Comparison of ENCODE assay signal across 8 cellular contexts in the genomic region with DNA sequence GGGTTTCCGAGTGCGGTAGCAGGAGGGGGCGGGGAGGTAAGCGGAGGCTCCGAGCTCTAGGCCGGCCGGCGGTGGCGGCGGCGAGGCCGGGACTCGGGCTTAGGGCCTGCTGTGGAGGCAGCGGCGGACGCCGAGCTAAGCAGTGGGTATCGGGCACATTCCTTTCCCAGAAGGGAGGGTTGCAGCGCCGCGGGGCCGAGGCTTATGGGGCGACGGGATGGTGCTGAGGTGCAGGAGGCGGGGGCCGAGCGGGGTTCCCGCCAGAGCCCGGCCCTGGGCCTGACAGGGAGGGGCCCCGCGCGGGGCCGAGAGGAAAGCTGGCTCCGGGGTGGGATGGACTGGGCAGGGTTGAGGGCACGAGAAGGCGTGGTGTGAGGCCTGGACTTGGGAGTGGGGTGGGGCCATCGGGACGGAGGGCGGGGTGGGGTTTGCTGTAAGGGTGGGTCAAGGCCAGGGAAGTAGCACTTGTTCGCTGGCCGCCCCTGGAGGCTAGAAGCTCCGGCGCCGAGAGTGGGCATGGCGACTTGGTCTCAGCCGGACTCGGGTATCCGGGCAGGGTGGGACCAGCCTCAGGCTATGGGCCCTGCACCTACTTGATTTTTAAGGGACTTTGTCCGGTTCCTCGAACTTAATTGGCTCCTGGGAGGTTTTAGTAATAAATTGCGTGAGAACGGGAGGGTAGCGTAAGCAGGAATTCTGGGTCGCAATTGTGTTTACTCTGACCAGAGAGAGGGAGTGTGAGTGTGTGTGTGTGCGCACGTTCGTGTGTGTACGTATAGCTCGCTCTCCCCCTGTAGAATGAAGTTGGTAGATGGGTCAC. TPM values are rescaled to one million over a fixed set of nuclear protein-coding genes. Genes with fewer than 3 reads are reported as not detected.
DNase-seq lines count a peak whose midpoint lies in the region; ATAC-seq lines count a peak whose summit lies in the region.

A gene with protein sequence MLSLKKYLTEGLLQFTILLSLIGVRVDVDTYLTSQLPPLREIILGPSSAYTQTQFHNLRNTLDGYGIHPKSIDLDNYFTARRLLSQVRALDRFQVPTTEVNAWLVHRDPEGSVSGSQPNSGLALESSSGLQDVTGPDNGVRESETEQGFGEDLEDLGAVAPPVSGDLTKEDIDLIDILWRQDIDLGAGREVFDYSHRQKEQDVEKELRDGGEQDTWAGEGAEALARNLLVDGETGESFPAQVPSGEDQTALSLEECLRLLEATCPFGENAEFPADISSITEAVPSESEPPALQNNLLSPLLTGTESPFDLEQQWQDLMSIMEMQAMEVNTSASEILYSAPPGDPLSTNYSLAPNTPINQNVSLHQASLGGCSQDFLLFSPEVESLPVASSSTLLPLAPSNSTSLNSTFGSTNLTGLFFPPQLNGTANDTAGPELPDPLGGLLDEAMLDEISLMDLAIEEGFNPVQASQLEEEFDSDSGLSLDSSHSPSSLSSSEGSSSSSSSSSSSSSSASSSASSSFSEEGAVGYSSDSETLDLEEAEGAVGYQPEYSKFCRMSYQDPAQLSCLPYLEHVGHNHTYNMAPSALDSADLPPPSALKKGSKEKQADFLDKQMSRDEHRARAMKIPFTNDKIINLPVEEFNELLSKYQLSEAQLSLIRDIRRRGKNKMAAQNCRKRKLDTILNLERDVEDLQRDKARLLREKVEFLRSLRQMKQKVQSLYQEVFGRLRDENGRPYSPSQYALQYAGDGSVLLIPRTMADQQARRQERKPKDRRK (plus strand): TSS at position 39 of the 820 bp plus-strand sequence. CDS start 2,760 bp downstream, outside the sequence.

- H3K9me3 ChIP-seq in skeletal muscle tissue (ENCODE audit: control insufficient read depth in 3 of 3, low read length in 3 of 3) = no peaks in the 10 kb centered on the region

- H3K27me3 ChIP-seq in skeletal muscle tissue (ENCODE audit: control insufficient read depth in 3 of 3, insufficient read depth in 3 of 3, low read length in 3 of 3) = no peaks in the 10 kb centered on the region

- peaks cover 57 to 66% (median 65%) of the 10 kb centered on the region in 3 donors for H3K4me1 ChIP-seq in skeletal muscle tissue (ENCODE audit: control insufficient read depth in 3 of 3, insufficient read depth in 3 of 3, low read length in 3 of 3)

- peaks cover 6 to 23% (median 17%) of the 10 kb centered on the region in 3 donors for H3K36me3 ChIP-seq in skeletal muscle tissue (ENCODE audit: control insufficient read depth in 3 of 3, insufficient read depth in 3 of 3, low read length in 3 of 3)

- H3K4me3 ChIP-seq in skeletal muscle tissue (ENCODE audit: low read length in 3 of 3) = peak within 1 kb of the TSS; percentile 97 to 99 (median 99)

- peak within 1 kb of the TSS; percentile 91 to 100 (median 96) for H3K4me3 Mint-ChIP-seq in immature natural killer cell

- H3K4me1 Mint-ChIP-seq in immature natural killer cell = peaks cover 57 to 66% of the 10 kb centered on the region in 2 donors

- H3K27ac ChIP-seq in caudate nucleus (ENCODE audit: low read depth, low read length) (peak within 1 kb of the TSS; percentile 96), skeletal muscle tissue (ENCODE audit: low read depth, low read length) (peak within 1 kb of the TSS; percentile 99)

- no peaks in the 10 kb centered on the region for H3K9me3 Mint-ChIP-seq in immature natural killer cell

- H3K27me3 Mint-ChIP-seq in immature natural killer cell (ENCODE audit: low read depth in 3 of 3) = peaks cover 13 to 15% (median 14%) of the 10 kb centered on the region in 3 donors

- peak; percentile 37 for ATAC-seq in GM21576 (IDR thresholded peaks at IDR 0.05; ENCODE audit: unreplicated experiment)

- peak within 1 kb of the TSS; percentile 94 to 100 (median 99) for H3K27ac Mint-ChIP-seq in immature natural killer cell

- H3K9ac ChIP-seq in skeletal muscle tissue (ENCODE audit: low read depth in 1 of 3, low read length in 3 of 3) = peak within 1 kb of the TSS; percentile 90 to 100 (median 95)

- peaks cover 0 to 5% (median 4%) of the 10 kb centered on the region in 3 donors for H3K36me3 Mint-ChIP-seq in immature natural killer cell

- DNase-seq in NCI-H345 (lab: John Stamatoyannopoulos, UW) (peak; percentile 71), NCI-H345 treated with DMSO at 0.1 percent for 48 hours (lab: John Stamatoyannopoulos, UW; ENCODE audit: unreplicated experiment) (no peak), HuH-7 (ENCODE audit: low spot score) (peak; percentile 95), SIG-M5 (lab: John Stamatoyannopoulos, UW) (peak; percentile 21), caudate nucleus (lab: John Stamatoyannopoulos, UW) (peak in 43 of 61 donors; percentile 50 to 88 (median 74)), immature natural killer cell (peak in 2 of 3 donors; percentile 20 to 25)

RNA-seq across cellular contexts. Expression of the gene that starts here (rescaled TPM):
- 10 to 100 TPM in 1 of 3 donors, 1 to 10 TPM in 2; 5.9 to 18.4 (median 7.1) TPM for polyA plus RNA-seq in immature natural killer cell
- total RNA-seq in skeletal muscle tissue = 93.4 TPM
